7 cellular contexts compared by ENCODE assay signal in genomic region chr16:87870419-87871272, GRCh38. TPM values are rescaled to one million over a fixed set of nuclear protein-coding genes. Genes with fewer than 3 reads are reported as not detected.
A peak's percentile ranks its signal among the peaks of the same experiment; 100 is the strongest.
DNase-seq lines count a peak whose midpoint lies in the region; ATAC-seq and TF ChIP-seq lines count a peak whose summit lies in the region.
"Not testable (repeated sequence)": the region's sequence is repeated elsewhere in the genome, so short reads cannot be mapped to it uniquely, and the experiment has no call there.

No MANE protein-coding gene starts in this region.

- not testable (repeated sequence) for H3K27me3 ChIP-seq in Karpas-422 (ENCODE audit: low read length)

- H3K27ac ChIP-seq in Karpas-422 (ENCODE audit: low read length) (peak overlapping the region; percentile 85), caudate nucleus (ENCODE audit: low read depth, low read length) (peak overlapping the region; percentile 87)

- peak overlapping the region; percentile 46 for H3K4me2 ChIP-seq in Karpas-422 (ENCODE audit: low read depth, low read length, poor library complexity, severe bottlenecking)

- H3K4me1 Mint-ChIP-seq in activated CD8-positive, alpha-beta memory T cell treated with anti-CD3 and anti-CD28 coated beads, Interleukin-2, amount 10 ng/mL, durations not matched to agents 7 days and 5 days = peaks cover 64% of the 10 kb centered on the region
- peaks cover 45% of the 10 kb centered on the region for H3K4me1 Mint-ChIP-seq in osteocyte (ENCODE audit: unreplicated experiment)

- peaks cover 33% of the 10 kb centered on the region for H4K20me1 ChIP-seq in Karpas-422 (ENCODE audit: insufficient read depth, low read depth, low read length)

- ATAC-seq in activated CD8-positive, alpha-beta memory T cell treated with anti-CD3 and anti-CD28 coated beads, Interleukin-2, amount 10 ng/mL, durations not matched to agents 7 days and 5 days = not testable (repeated sequence)

- H3K9me2 ChIP-seq in Karpas-422 (replicated peaks; ENCODE audit: insufficient read depth, low read length) = not testable (repeated sequence)

- peaks cover 35% of the 10 kb centered on the region for H3K4me1 ChIP-seq in Karpas-422 (ENCODE audit: low read length)

- not testable (repeated sequence) for TF ChIP-seq CTCF in osteocyte (IDR thresholded peaks at IDR 0.05)

- peak; percentile 80 for DNase-seq in Daoy (ENCODE audit: low read depth)
- DNase-seq in Karpas-422 = peak; percentile 52
- peak; percentile 84 for DNase-seq in RPMI7951 (ENCODE audit: low read depth)
- DNase-seq in activated CD8-positive, alpha-beta memory T cell treated with anti-CD3 and anti-CD28 coated beads, Interleukin-2, amount 10 ng/mL, durations not matched to agents 7 days and 5 days; caudate nucleus (lab: John Stamatoyannopoulos, UW): not testable (repeated sequence)
- peak; percentile 48 for DNase-seq in iPS-NIHi7 (ENCODE audit: extremely low spot score)
- DNase-seq in osteocyte (ENCODE audit: extremely low spot score, unreplicated experiment) = peak; percentile 86

- peak overlapping the region; percentile 27 for H3K4me3 Mint-ChIP-seq in activated CD8-positive, alpha-beta memory T cell treated with anti-CD3 and anti-CD28 coated beads, Interleukin-2, amount 10 ng/mL, durations not matched to agents 7 days and 5 days
- peak overlapping the region; percentile 37 for H3K4me3 Mint-ChIP-seq in osteocyte (ENCODE audit: unreplicated experiment)

- peaks cover 25% of the 10 kb centered on the region for H3K36me3 Mint-ChIP-seq in activated CD8-positive, alpha-beta memory T cell treated with anti-CD3 and anti-CD28 coated beads, Interleukin-2, amount 10 ng/mL, durations not matched to agents 7 days and 5 days
- not testable (repeated sequence) for H3K36me3 Mint-ChIP-seq in osteocyte (ENCODE audit: unreplicated experiment)

- H3K9me3 ChIP-seq in Karpas-422 (ENCODE audit: low read length) = not testable (repeated sequence)

- not testable (repeated sequence) for H3K4me3 ChIP-seq in Karpas-422 (ENCODE audit: low read length)

- peak overlapping the region; percentile 66 for H3K9ac ChIP-seq in Karpas-422 (ENCODE audit: low read length)

- peaks cover 25% of the 10 kb centered on the region for H3K36me3 ChIP-seq in Karpas-422 (ENCODE audit: insufficient read depth, low read length)

- CTCF ChIA-PET in activated CD8-positive, alpha-beta memory T cell treated with anti-CD3 and anti-CD28 coated beads, Interleukin-2, amount 10 ng/mL, durations not matched to agents 7 days and 5 days (lab: Charles Lee) = interaction anchor here (0.6 to 13.2 kb wide), 28 partner anchors 8 to 234 kb away, joined by 3 to 451 read pairs (median 5); partner anchors contain the start of genes BANP and KLHDC4

- H3K27ac Mint-ChIP-seq in activated CD8-positive, alpha-beta memory T cell treated with anti-CD3 and anti-CD28 coated beads, Interleukin-2, amount 10 ng/mL, durations not matched to agents 7 days and 5 days = peak overlapping the region; percentile 91
- H3K27ac Mint-ChIP-seq in osteocyte (ENCODE audit: unreplicated experiment) = peak overlapping the region; percentile 93

- H3K79me2 ChIP-seq in Karpas-422 (ENCODE audit: low read length) = peaks cover 36% of the 10 kb centered on the region

- peak overlapping the region; percentile 61; the same call in 1 of the 2 replicates for H2AFZ ChIP-seq in Karpas-422 (ENCODE audit: low read length)

- not testable (repeated sequence) for H3K9me3 Mint-ChIP-seq in activated CD8-positive, alpha-beta memory T cell treated with anti-CD3 and anti-CD28 coated beads, Interleukin-2, amount 10 ng/mL, durations not matched to agents 7 days and 5 days (ENCODE audit: low read depth); osteocyte (ENCODE audit: unreplicated experiment)

- not testable (repeated sequence) for H3K27me3 Mint-ChIP-seq in activated CD8-positive, alpha-beta memory T cell treated with anti-CD3 and anti-CD28 coated beads, Interleukin-2, amount 10 ng/mL, durations not matched to agents 7 days and 5 days; osteocyte (ENCODE audit: unreplicated experiment)

RNA-seq across cellular contexts. Expression of gene SLC7A5, which starts 1.3 kb away (rescaled TPM):
- total RNA-seq in Daoy (2014; rRNA removed; shearing (Covaris generic)) = 24.9 and 31.6 TPM in 2 replicates
- total RNA-seq in Karpas-422 (2014; rRNA removed; shearing (Covaris generic); ENCODE audit: low replicate concordance) = 163 and 177 TPM in 2 replicates
- total RNA-seq in RPMI7951 (2014; rRNA removed; shearing (Covaris generic)) = 27.3 and 31.8 TPM in 2 replicates
- 100 to 1,000 TPM; 114 to 220 TPM for total RNA-seq in activated CD8-positive, alpha-beta memory T cell treated with anti-CD3 and anti-CD28 coated beads, Interleukin-2, amount 10 ng/mL, durations not matched to agents 7 days and 5 days
- 127 and 133 TPM in 2 replicates for total RNA-seq in osteocyte
